ENCODE assay signal across 21 cellular contexts in genomic region chr14:76081642-76082041, GRCh38.
"Had no signal": no experiment of that assay in that cellular context is flagged by ENCODE, and none has a peak within 500 bp of the region (broad histone marks: within the 10 kb centered on the region; RNA-seq: fewer than 3 reads in every experiment).

No MANE protein-coding gene starts in this region.

- H3K4me3 ChIP-seq: cardiac muscle cell, esophagus squamous epithelium, psoas muscle, testis, upper lobe of left lung had no signal

- H3K36me3 ChIP-seq: cardiac muscle cell had no signal

- DNase-seq: activated B cell treated with CpG ODN at 0.5 μM for 24 hours; activated CD4-positive, alpha-beta memory T cell treated with anti-CD3 and anti-CD28 coated beads for 36 hours; activated CD4-positive, alpha-beta T cell treated with anti-CD3 and anti-CD28 coated beads for 4 hours; activated naive CD8-positive, alpha-beta T cell treated with anti-CD3 and anti-CD28 coated beads for 36 hours; activated T-cell treated with anti-CD3 and anti-CD28 coated beads for 4 hours; amniotic stem cell; dermis blood vessel endothelial cell; effector memory CD8-positive, alpha-beta T cell; esophagus squamous epithelium; immature natural killer cell; kidney glomerular epithelial cell; left ventricle myocardium superior; mesendoderm; naive thymus-derived CD4-positive, alpha-beta T cell; psoas muscle; right cardiac atrium; small intestine; stimulated activated CD4-positive, alpha-beta T cell treated with anti-CD3 and anti-CD28 coated beads, Interleukin-4, amount 100 ng/mL, for 1 hour; testis; upper lobe of left lung had no signal

- H3K27ac ChIP-seq: cardiac muscle cell, esophagus squamous epithelium, psoas muscle, testis, upper lobe of left lung had no signal

- H3K27me3 ChIP-seq: cardiac muscle cell, esophagus squamous epithelium, testis, upper lobe of left lung had no signal

- FAIRE-seq: small intestine had no signal

- H3K9me3 ChIP-seq: esophagus squamous epithelium, psoas muscle, testis, upper lobe of left lung had no signal

- H3K4me1 ChIP-seq: esophagus squamous epithelium, testis, upper lobe of left lung had no signal

- ATAC-seq: effector memory CD8-positive, alpha-beta T cell; left ventricle myocardium superior; naive thymus-derived CD4-positive, alpha-beta T cell; psoas muscle; right cardiac atrium had no signal
